1 cellular context compared by ENCODE assay signal in the genomic region with DNA sequence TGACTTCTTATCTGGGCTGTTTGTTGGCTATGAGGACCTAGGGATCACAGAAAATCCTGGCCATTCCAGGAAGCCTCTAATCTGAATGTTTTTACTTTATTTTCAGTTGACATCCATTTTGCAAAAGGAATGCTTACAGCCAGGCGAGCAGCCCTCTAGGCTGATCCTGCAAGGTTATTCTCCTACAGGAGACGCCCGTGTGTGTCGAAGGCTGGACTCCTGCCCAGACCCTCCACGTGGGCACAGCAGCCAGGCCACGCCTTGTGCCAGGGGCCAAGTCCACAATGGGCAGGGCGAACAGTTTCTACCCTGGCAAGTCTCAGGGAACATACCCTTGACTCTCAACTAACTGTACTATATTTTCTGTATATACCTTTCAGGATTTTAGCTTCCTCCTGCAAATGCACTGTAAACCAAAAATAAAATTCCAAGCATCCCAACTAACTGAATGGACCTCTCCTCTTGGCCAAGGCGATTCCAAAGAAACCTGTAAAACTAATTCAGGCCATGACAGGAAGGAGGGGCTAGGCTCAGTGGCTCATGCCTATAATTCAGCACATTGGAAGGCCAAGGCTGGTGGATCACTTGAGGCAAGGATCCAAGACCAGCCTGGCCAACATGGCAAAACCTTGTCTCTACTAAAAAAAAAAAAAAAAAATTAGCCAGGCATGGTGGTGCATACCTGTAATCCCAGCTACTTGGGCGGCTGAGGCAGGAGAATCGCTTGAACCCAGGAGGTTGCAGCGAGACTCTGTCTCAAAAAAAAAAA.
TF ChIP-seq lines count a peak whose summit lies in the region.

No MANE protein-coding gene starts in this region.

TF ChIP-seq in K562, 482 proteins besides CTCF, POLR2A, EP300 and RAD21 (continued from another document and continues in another):
- TF ChIP-seq NR4A1 (CRISPR knock-in tag; IDR thresholded peaks at IDR 0.05) (no peak), NR4A1 (tag; IDR thresholded peaks at IDR 0.05) (peak; percentile 66), MCM2 (IDR thresholded peaks at IDR 0.05; ENCODE audit: low read depth) (no peak), KAT7 (CRISPR knock-in tag; IDR thresholded peaks at IDR 0.05; ENCODE audit: borderline replicate concordance) (peak; percentile 72; the same call in 1 of the 2 replicates), SMAD2 (IDR thresholded peaks at IDR 0.05; ENCODE audit: low read depth, low read length) (no peak), MAFF (IDR thresholded peaks at IDR 0.05; ENCODE audit: low read length) (no peak), NFE2L1 (tag; IDR thresholded peaks at IDR 0.05; ENCODE audit: borderline replicate concordance, low read depth) (no peak; the same call in 1 of the 2 replicates), ZFP1 (CRISPR knock-in tag; IDR thresholded peaks at IDR 0.05) (no peak), KAT2B (IDR thresholded peaks at IDR 0.05; ENCODE audit: low read depth, low read length) (no peak), SOX6 (IDR thresholded peaks at IDR 0.05) (no peak), MAZ (CRISPR knock-in tag; conservative IDR thresholded peaks at IDR 0.05 in 1 of 2, IDR thresholded peaks at IDR 0.05 in 1 of 2) (0 out of 4 replicates have a peak, but pooled peaks of 1 of the 2 experiments have one; percentile 15), NRF1 (conservative IDR thresholded peaks at IDR 0.05 in 1 of 2, IDR thresholded peaks at IDR 0.05 in 1 of 2) (no peak), ZNF586 (CRISPR knock-in tag; conservative IDR thresholded peaks at IDR 0.05) (no peak), ZNF584 (CRISPR knock-in tag; IDR thresholded peaks at IDR 0.05; ENCODE audit: low read depth) (no peak), XRCC3 (IDR thresholded peaks at IDR 0.05) (no peak), ZNF274 (IDR thresholded peaks at IDR 0.05; ENCODE audit: borderline replicate concordance, low read depth, low read length) (no peak), ZNF146 (CRISPR knock-in tag; IDR thresholded peaks at IDR 0.05; ENCODE audit: unreplicated experiment) (no peak), RFX7 (CRISPR knock-in tag; IDR thresholded peaks at IDR 0.05) (no peak), NR3C1 (CRISPR knock-in tag; IDR thresholded peaks at IDR 0.05) (no peak), E2F3 (CRISPR knock-in tag; IDR thresholded peaks at IDR 0.05) (no peak), NFRKB (IDR thresholded peaks at IDR 0.05; ENCODE audit: low read depth) (no peak), CBX3 (IDR thresholded peaks at IDR 0.05; ENCODE audit: borderline replicate concordance in 1 of 2, low read length in 2 of 2) (no peak), HDGF (IDR thresholded peaks at IDR 0.05) (no peak), ZNF347 (CRISPR knock-in tag; IDR thresholded peaks at IDR 0.05; ENCODE audit: low read depth) (no peak), YY1 (IDR thresholded peaks at IDR 0.05; ENCODE audit: borderline replicate concordance in 1 of 3, control insufficient read depth in 1 of 3, extremely low read depth in 1 of 3, insufficient read depth in 3 of 3, insufficient read length in 1 of 3, insufficient replicate concordance in 2 of 3, low read depth in 1 of 3, low read length in 2 of 3) (peak in 1 of 3 experiments; percentile 12), SRSF1 (IDR thresholded peaks at IDR 0.05; ENCODE audit: low read depth, low read length) (no peak), NFIX (CRISPR knock-in tag; IDR thresholded peaks at IDR 0.05; ENCODE audit: low read depth) (no peak), PCBP1 (IDR thresholded peaks at IDR 0.05; ENCODE audit: low read depth, low read length, poor library complexity, severe bottlenecking) (no peak), ZNF77 (CRISPR knock-in tag; IDR thresholded peaks at IDR 0.05) (no peak), ZNF311 (CRISPR knock-in tag; IDR thresholded peaks at IDR 0.05) (peak; percentile 68; the same call in 1 of the 2 replicates), ILK (tag; IDR thresholded peaks at IDR 0.05; ENCODE audit: borderline replicate concordance, low read depth) (no peak), DMBX1 (CRISPR knock-in tag; IDR thresholded peaks at IDR 0.05; ENCODE audit: borderline replicate concordance) (peak; percentile 44; the same call in 1 of the 2 replicates), ZC3H11A (IDR thresholded peaks at IDR 0.05; ENCODE audit: low read depth, low read length) (no peak), SP2 (IDR thresholded peaks at IDR 0.05; ENCODE audit: extremely low read depth, low read depth, low read length, poor library complexity, severe bottlenecking) (no peak), TAF15 (IDR thresholded peaks at IDR 0.05; ENCODE audit: low read depth, low read length) (no peak)
- TF ChIP-seq, protein P1, sequence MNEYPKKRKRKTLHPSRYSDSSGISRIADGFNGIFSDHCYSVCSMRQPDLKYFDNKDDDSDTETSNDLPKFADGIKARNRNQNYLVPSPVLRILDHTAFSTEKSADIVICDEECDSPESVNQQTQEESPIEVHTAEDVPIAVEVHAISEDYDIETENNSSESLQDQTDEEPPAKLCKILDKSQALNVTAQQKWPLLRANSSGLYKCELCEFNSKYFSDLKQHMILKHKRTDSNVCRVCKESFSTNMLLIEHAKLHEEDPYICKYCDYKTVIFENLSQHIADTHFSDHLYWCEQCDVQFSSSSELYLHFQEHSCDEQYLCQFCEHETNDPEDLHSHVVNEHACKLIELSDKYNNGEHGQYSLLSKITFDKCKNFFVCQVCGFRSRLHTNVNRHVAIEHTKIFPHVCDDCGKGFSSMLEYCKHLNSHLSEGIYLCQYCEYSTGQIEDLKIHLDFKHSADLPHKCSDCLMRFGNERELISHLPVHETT (CRISPR knock-in tag; conservative IDR thresholded peaks at IDR 0.05 in 1 of 2, IDR thresholded peaks at IDR 0.05 in 1 of 2), result no peak
- TF ChIP-seq, protein P2, sequence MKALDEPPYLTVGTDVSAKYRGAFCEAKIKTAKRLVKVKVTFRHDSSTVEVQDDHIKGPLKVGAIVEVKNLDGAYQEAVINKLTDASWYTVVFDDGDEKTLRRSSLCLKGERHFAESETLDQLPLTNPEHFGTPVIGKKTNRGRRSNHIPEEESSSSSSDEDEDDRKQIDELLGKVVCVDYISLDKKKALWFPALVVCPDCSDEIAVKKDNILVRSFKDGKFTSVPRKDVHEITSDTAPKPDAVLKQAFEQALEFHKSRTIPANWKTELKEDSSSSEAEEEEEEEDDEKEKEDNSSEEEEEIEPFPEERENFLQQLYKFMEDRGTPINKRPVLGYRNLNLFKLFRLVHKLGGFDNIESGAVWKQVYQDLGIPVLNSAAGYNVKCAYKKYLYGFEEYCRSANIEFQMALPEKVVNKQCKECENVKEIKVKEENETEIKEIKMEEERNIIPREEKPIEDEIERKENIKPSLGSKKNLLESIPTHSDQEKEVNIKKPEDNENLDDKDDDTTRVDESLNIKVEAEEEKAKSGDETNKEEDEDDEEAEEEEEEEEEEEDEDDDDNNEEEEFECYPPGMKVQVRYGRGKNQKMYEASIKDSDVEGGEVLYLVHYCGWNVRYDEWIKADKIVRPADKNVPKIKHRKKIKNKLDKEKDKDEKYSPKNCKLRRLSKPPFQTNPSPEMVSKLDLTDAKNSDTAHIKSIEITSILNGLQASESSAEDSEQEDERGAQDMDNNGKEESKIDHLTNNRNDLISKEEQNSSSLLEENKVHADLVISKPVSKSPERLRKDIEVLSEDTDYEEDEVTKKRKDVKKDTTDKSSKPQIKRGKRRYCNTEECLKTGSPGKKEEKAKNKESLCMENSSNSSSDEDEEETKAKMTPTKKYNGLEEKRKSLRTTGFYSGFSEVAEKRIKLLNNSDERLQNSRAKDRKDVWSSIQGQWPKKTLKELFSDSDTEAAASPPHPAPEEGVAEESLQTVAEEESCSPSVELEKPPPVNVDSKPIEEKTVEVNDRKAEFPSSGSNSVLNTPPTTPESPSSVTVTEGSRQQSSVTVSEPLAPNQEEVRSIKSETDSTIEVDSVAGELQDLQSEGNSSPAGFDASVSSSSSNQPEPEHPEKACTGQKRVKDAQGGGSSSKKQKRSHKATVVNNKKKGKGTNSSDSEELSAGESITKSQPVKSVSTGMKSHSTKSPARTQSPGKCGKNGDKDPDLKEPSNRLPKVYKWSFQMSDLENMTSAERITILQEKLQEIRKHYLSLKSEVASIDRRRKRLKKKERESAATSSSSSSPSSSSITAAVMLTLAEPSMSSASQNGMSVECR (CRISPR knock-in tag; IDR thresholded peaks at IDR 0.05), result no peak
- TF ChIP-seq, protein P3, sequence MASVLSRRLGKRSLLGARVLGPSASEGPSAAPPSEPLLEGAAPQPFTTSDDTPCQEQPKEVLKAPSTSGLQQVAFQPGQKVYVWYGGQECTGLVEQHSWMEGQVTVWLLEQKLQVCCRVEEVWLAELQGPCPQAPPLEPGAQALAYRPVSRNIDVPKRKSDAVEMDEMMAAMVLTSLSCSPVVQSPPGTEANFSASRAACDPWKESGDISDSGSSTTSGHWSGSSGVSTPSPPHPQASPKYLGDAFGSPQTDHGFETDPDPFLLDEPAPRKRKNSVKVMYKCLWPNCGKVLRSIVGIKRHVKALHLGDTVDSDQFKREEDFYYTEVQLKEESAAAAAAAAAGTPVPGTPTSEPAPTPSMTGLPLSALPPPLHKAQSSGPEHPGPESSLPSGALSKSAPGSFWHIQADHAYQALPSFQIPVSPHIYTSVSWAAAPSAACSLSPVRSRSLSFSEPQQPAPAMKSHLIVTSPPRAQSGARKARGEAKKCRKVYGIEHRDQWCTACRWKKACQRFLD (CRISPR knock-in tag; IDR thresholded peaks at IDR 0.05), result 0 out of 2 replicates have a peak, but pooled peaks have one; percentile 62
- TF ChIP-seq, protein P4, sequence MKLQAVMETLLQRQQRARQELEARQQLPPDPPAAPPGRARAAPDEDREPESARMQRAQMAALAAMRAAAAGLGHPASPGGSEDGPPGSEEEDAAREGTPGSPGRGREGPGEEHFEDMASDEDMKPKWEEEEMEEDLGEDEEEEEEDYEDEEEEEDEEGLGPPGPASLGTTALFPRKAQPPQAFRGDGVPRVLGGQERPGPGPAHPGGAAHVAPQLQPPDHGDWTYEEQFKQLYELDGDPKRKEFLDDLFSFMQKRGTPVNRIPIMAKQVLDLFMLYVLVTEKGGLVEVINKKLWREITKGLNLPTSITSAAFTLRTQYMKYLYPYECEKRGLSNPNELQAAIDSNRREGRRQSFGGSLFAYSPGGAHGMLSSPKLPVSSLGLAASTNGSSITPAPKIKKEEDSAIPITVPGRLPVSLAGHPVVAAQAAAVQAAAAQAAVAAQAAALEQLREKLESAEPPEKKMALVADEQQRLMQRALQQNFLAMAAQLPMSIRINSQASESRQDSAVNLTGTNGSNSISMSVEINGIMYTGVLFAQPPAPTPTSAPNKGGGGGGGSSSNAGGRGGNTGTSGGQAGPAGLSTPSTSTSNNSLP (IDR thresholded peaks at IDR 0.05; ENCODE audit: borderline replicate concordance, low read depth, low read length), result no peak
- TF ChIP-seq, protein P5, sequence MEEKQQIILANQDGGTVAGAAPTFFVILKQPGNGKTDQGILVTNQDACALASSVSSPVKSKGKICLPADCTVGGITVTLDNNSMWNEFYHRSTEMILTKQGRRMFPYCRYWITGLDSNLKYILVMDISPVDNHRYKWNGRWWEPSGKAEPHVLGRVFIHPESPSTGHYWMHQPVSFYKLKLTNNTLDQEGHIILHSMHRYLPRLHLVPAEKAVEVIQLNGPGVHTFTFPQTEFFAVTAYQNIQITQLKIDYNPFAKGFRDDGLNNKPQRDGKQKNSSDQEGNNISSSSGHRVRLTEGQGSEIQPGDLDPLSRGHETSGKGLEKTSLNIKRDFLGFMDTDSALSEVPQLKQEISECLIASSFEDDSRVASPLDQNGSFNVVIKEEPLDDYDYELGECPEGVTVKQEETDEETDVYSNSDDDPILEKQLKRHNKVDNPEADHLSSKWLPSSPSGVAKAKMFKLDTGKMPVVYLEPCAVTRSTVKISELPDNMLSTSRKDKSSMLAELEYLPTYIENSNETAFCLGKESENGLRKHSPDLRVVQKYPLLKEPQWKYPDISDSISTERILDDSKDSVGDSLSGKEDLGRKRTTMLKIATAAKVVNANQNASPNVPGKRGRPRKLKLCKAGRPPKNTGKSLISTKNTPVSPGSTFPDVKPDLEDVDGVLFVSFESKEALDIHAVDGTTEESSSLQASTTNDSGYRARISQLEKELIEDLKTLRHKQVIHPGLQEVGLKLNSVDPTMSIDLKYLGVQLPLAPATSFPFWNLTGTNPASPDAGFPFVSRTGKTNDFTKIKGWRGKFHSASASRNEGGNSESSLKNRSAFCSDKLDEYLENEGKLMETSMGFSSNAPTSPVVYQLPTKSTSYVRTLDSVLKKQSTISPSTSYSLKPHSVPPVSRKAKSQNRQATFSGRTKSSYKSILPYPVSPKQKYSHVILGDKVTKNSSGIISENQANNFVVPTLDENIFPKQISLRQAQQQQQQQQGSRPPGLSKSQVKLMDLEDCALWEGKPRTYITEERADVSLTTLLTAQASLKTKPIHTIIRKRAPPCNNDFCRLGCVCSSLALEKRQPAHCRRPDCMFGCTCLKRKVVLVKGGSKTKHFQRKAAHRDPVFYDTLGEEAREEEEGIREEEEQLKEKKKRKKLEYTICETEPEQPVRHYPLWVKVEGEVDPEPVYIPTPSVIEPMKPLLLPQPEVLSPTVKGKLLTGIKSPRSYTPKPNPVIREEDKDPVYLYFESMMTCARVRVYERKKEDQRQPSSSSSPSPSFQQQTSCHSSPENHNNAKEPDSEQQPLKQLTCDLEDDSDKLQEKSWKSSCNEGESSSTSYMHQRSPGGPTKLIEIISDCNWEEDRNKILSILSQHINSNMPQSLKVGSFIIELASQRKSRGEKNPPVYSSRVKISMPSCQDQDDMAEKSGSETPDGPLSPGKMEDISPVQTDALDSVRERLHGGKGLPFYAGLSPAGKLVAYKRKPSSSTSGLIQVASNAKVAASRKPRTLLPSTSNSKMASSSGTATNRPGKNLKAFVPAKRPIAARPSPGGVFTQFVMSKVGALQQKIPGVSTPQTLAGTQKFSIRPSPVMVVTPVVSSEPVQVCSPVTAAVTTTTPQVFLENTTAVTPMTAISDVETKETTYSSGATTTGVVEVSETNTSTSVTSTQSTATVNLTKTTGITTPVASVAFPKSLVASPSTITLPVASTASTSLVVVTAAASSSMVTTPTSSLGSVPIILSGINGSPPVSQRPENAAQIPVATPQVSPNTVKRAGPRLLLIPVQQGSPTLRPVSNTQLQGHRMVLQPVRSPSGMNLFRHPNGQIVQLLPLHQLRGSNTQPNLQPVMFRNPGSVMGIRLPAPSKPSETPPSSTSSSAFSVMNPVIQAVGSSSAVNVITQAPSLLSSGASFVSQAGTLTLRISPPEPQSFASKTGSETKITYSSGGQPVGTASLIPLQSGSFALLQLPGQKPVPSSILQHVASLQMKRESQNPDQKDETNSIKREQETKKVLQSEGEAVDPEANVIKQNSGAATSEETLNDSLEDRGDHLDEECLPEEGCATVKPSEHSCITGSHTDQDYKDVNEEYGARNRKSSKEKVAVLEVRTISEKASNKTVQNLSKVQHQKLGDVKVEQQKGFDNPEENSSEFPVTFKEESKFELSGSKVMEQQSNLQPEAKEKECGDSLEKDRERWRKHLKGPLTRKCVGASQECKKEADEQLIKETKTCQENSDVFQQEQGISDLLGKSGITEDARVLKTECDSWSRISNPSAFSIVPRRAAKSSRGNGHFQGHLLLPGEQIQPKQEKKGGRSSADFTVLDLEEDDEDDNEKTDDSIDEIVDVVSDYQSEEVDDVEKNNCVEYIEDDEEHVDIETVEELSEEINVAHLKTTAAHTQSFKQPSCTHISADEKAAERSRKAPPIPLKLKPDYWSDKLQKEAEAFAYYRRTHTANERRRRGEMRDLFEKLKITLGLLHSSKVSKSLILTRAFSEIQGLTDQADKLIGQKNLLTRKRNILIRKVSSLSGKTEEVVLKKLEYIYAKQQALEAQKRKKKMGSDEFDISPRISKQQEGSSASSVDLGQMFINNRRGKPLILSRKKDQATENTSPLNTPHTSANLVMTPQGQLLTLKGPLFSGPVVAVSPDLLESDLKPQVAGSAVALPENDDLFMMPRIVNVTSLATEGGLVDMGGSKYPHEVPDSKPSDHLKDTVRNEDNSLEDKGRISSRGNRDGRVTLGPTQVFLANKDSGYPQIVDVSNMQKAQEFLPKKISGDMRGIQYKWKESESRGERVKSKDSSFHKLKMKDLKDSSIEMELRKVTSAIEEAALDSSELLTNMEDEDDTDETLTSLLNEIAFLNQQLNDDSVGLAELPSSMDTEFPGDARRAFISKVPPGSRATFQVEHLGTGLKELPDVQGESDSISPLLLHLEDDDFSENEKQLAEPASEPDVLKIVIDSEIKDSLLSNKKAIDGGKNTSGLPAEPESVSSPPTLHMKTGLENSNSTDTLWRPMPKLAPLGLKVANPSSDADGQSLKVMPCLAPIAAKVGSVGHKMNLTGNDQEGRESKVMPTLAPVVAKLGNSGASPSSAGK (IDR thresholded peaks at IDR 0.05), result peak; percentile 50
